ENCODE assay signal across 21 cellular contexts in the genomic region with DNA sequence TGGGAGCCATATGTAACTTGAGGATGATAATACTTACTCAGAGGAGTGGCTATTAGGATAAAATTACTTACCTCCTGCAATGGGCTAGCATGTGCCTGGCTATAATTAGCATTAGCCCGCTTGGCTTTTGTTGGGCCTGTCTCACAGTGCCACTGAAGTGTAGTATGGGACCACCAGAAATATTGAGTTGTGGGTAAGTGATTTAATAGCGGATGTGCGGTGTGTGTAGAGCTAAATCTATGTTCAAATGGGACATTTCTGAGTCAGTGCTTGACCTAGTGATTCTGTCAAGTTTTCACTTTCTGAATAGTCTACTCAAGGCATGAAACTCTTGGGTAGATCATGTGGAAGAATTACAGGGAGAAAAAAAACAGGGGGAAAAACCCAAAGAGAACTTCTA.
A peak's percentile ranks its signal among the peaks of the same experiment; 100 is the strongest.
DNase-seq lines count a peak whose midpoint lies in the region; ATAC-seq, FAIRE-seq and TF ChIP-seq lines count a peak whose summit lies in the region.
"Had no signal": no experiment of that assay in that cellular context is flagged by ENCODE, and none has a peak within 500 bp of the region (broad histone marks: within the 10 kb centered on the region; RNA-seq: fewer than 3 reads in every experiment).

No MANE protein-coding gene starts in this region.

- peak; percentile 68 for FAIRE-seq in GM18507 (lab: Jason Lieb, UNC)
- FAIRE-seq: keratinocyte had no signal

- ATAC-seq in GM21360 (IDR thresholded peaks at IDR 0.05; ENCODE audit: unreplicated experiment) = peak; percentile 44
- peak; percentile 42 for ATAC-seq in HG02884 (IDR thresholded peaks at IDR 0.05; ENCODE audit: unreplicated experiment)
- ATAC-seq: sciatic nerve had no signal

- TF ChIP-seq CTCF in RWPE1 (conservative IDR thresholded peaks at IDR 0.05; ENCODE audit: low read depth) = no peak

- CTCF ChIA-PET in RWPE1 (lab: Yijun Ruan, JAX) = no interaction called here

- POLR2A ChIA-PET in RWPE1 (lab: Yijun Ruan, JAX; ENCODE audit: low non-redundant PET) = no interaction called here

- DNase-seq in GM18507 (ENCODE audit: extremely low spot score, insufficient read length, low read depth) (no peak), NCI-H69 (lab: John Stamatoyannopoulos, UW) (peak; percentile 11), Ammon's horn (ENCODE audit: low spot score) (no peak), substantia nigra (lab: John Stamatoyannopoulos, UW) (no peak), RWPE1 (ENCODE audit: low spot score) (no peak)
- DNase-seq in activated CD4-positive, CD25-positive, alpha-beta regulatory T cell (lab: John Stamatoyannopoulos, UW) = no peak
- DNase-seq: activated CD4-positive, alpha-beta T cell treated with anti-CD3 and anti-CD28 coated beads for 4 hours; activated naive CD4-positive, alpha-beta T cell treated with anti-CD3 and anti-CD28 coated beads, Interleukin-2, amount 10 ng/mL, durations not matched to agents 7 days and 5 days; Calu3; dermis blood vessel endothelial cell; head of caudate nucleus; IMR-90; SHP77; stimulated activated CD4-positive, alpha-beta T cell treated with anti-CD3 and anti-CD28 coated beads, Interleukin-4, amount 100 ng/mL, for 24 hours; upper lobe of left lung had no signal

- H3K27ac ChIP-seq in substantia nigra (ENCODE audit: low read depth, low read length, poor library complexity, severe bottlenecking) (no peak overlapping the region), RWPE1 (no peak overlapping the region)
- H3K27ac ChIP-seq: esophagus muscularis mucosa, neutrophil, upper lobe of left lung had no signal
